In genomic region chr19:48897181-48897580, GRCh38 we compare ENCODE assay signal across 35 cellular contexts. TPM values are rescaled to one million over a fixed set of nuclear protein-coding genes. Genes with fewer than 3 reads are reported as not detected.
DNase-seq lines count a peak whose midpoint lies in the region; FAIRE-seq and TF ChIP-seq lines count a peak whose summit lies in the region.
"Had no signal": no experiment of that assay in that cellular context is flagged by ENCODE, and none has a peak within 500 bp of the region (broad histone marks: within the 10 kb centered on the region; RNA-seq: fewer than 3 reads in every experiment).

No MANE protein-coding gene starts in this region.

- H2AK5ac ChIP-seq in H1 (ENCODE audit: low read depth, low read length): no peak overlapping the region

- H3K9me3 Mint-ChIP-seq in Calu3 (ENCODE audit: low read depth, unreplicated experiment) (no peaks in the 10 kb centered on the region), osteocyte (ENCODE audit: unreplicated experiment) (no peaks in the 10 kb centered on the region)
- H3K9me3 Mint-ChIP-seq: activated naive CD4-positive, alpha-beta T cell treated with anti-CD3 and anti-CD28 coated beads for 36 hours; activated T-helper 1 cell treated with anti-CD3 and anti-CD28 coated beads, Interleukin-12 subunit alpha, Interleukin-12 subunit beta, Interleukin-2, Interleukin-4 antibody, amounts not matched to agents 30 ng/mL and 10 ng/mL and 1 ng/mL, durations not matched to agents 14 hours and 24 hours and 36 hours; T-helper 1 cell treated with Interleukin-12 subunit alpha and Interleukin-12 subunit beta and Interleukin-4 antibody, amounts not matched to agents 30 μg/mL and 1 μg/mL, for 36 hours had no signal

- no peak overlapping the region for H2BK20ac ChIP-seq in H1 (ENCODE audit: low read length)

- DNase-seq in Calu3 (no peak), H1 (ENCODE audit: low read depth in 1 of 2, low spot score in 2 of 2) (no peak), sigmoid colon (no peak), WERI-Rb-1 (no peak), MV-4-11 (lab: John Stamatoyannopoulos, UW) (no peak), osteocyte (ENCODE audit: extremely low spot score, unreplicated experiment) (no peak), OCI-LY7 (ENCODE audit: low spot score) (no peak)
- DNase-seq: activated CD4-positive, alpha-beta T cell treated with anti-CD3 and anti-CD28 coated beads, Interleukin-2, amount 50 U/mL, for 48 hours; activated CD8-positive, alpha-beta memory T cell treated with anti-CD3 and anti-CD28 coated beads, Interleukin-2, amount 50 U/mL, for 4 hours; activated naive CD4-positive, alpha-beta T cell treated with anti-CD3 and anti-CD28 coated beads for 36 hours; body of pancreas; cerebellar nuclear complex; DMS153; foreskin fibroblast; head of caudate nucleus; islet precursor cell; left lung; NCI-H1092; NCI-H187 treated with DMSO at 0.1 percent for 48 hours; NCI-H345; NCI-H69; Right ventricle myocardium superior; stimulated activated CD4-positive, alpha-beta T cell treated with anti-CD3 and anti-CD28 coated beads, Interleukin-4, amount 100 ng/mL, for 1 hour had no signal

- H3K4me2 ChIP-seq in H1 (ENCODE audit: insufficient read depth in 1 of 2, low read depth in 2 of 2, low read length in 2 of 2) (no peak overlapping the region), OCI-LY7 (ENCODE audit: low read length) (no peak overlapping the region)

- H3K27me3 ChIP-seq in H1 (replicated peaks in 1 of 4; ENCODE audit: control insufficient read depth in 3 of 4, extremely low read depth in 1 of 4, insufficient read depth in 3 of 4, low read length in 3 of 4): no peaks in the 10 kb centered on the region
- H3K27me3 ChIP-seq in sigmoid colon: no peaks in the 10 kb centered on the region
- H3K27me3 ChIP-seq in WERI-Rb-1 (ENCODE audit: insufficient read depth, low read depth, severe bottlenecking): no peaks in the 10 kb centered on the region
- H3K27me3 ChIP-seq: body of pancreas, upper lobe of left lung had no signal

- H4K91ac ChIP-seq in H1 (replicated peaks; ENCODE audit: insufficient read length, low read length): no peak overlapping the region

- no peak overlapping the region for H2BK15ac ChIP-seq in H1 (ENCODE audit: low read length)

- no peak overlapping the region for H4K8ac ChIP-seq in H1 (ENCODE audit: extremely low read depth, insufficient read depth, low read length)

- H4K5ac ChIP-seq in H1 (ENCODE audit: insufficient read length, low read depth, low read length): no peak overlapping the region

- H3K36me3 Mint-ChIP-seq in Calu3 (ENCODE audit: insufficient read depth, unreplicated experiment) (peaks cover 35% of the 10 kb centered on the region), osteocyte (ENCODE audit: unreplicated experiment) (peaks cover 5% of the 10 kb centered on the region)

- no peak for FAIRE-seq in H1 (lab: Jason Lieb, UNC)
- FAIRE-seq: GM12892, H54 had no signal

- H3K4me1 Mint-ChIP-seq in Calu3 (ENCODE audit: low read depth, unreplicated experiment) (peaks cover 7% of the 10 kb centered on the region), osteocyte (ENCODE audit: unreplicated experiment) (peaks cover 21% of the 10 kb centered on the region)

- no peaks in the 10 kb centered on the region for H3K9me2 ChIP-seq in OCI-LY7 (ENCODE audit: insufficient read depth, low read length)

- TF ChIP-seq POLR2A in H1 (IDR thresholded peaks at IDR 0.05; ENCODE audit: control extremely low read depth in 1 of 2, low read depth in 2 of 2, low read length in 2 of 2): no peak
- no peak for TF ChIP-seq POLR2A in sigmoid colon (IDR thresholded peaks at IDR 0.05)

- H3K36me3 ChIP-seq in H1 (ENCODE audit: control insufficient read depth in 2 of 4, insufficient read depth in 4 of 4, low read length in 3 of 4) (0 out of 8 replicates have a peak, but pooled peaks cover 0 to 3% (median under 1%) of the 10 kb centered on the region in 4 experiments), sigmoid colon (no peaks in the 10 kb centered on the region), WERI-Rb-1 (peaks cover 6% of the 10 kb centered on the region; the same call in 1 of the 2 replicates), OCI-LY7 (ENCODE audit: insufficient read depth, low read length) (peaks cover 5% of the 10 kb centered on the region; the same call in 1 of the 2 replicates)
- H3K36me3 ChIP-seq: left lung, prostate gland had no signal

- TF ChIP-seq CTCF in 22Rv1 (IDR thresholded peaks at IDR 0.05): no peak
- TF ChIP-seq CTCF in Calu3 (IDR thresholded peaks at IDR 0.05; ENCODE audit: unreplicated experiment): no peak
- no peak for TF ChIP-seq CTCF in H1 (IDR thresholded peaks at IDR 0.05; ENCODE audit: control extremely low read depth in 1 of 3, insufficient read depth in 1 of 3, low read depth in 1 of 3, low read length in 3 of 3)
- no peak for TF ChIP-seq CTCF in sigmoid colon (IDR thresholded peaks at IDR 0.05)
- no peak for TF ChIP-seq CTCF in WERI-Rb-1 (IDR thresholded peaks at IDR 0.05; ENCODE audit: low read depth, low read length)
- TF ChIP-seq CTCF in osteocyte (IDR thresholded peaks at IDR 0.05): no peak
- TF ChIP-seq CTCF in OCI-LY7 (conservative IDR thresholded peaks at IDR 0.05; ENCODE audit: low read length): no peak

- H3K4me3 Mint-ChIP-seq in Calu3 (ENCODE audit: low read depth, unreplicated experiment): no peak overlapping the region
- no peak overlapping the region for H3K4me3 Mint-ChIP-seq in osteocyte (ENCODE audit: unreplicated experiment)
- H3K4me3 Mint-ChIP-seq: activated T-helper 1 cell treated with anti-CD3 and anti-CD28 coated beads, Interleukin-12 subunit alpha, Interleukin-12 subunit beta, Interleukin-2, Interleukin-4 antibody, amounts not matched to agents 30 ng/mL and 10 ng/mL and 1 ng/mL, durations not matched to agents 14 hours and 24 hours and 36 hours; T-helper 1 cell treated with Interleukin-12 subunit alpha and Interleukin-12 subunit beta and Interleukin-4 antibody, amounts not matched to agents 30 μg/mL and 1 μg/mL, for 36 hours had no signal

- CTCF ChIA-PET in Calu3 (lab: Charles Lee) (no interaction called here), H1 (lab: Charles Lee; ENCODE audit: partially characterized antibody) (interaction anchor here (0.6 to 2.1 kb wide), 6 partner anchors 24 to 221 kb away, joined by 3 to 9 read pairs (median 3); partner anchors contain the start of genes CGB7 and DHDH), OCI-LY7 (lab: Charles Lee; ENCODE audit: unreplicated experiment) (no interaction called here)

- TF ChIP-seq EP300 in H1 (IDR thresholded peaks at IDR 0.05; ENCODE audit: borderline replicate concordance in 1 of 2, low read depth in 2 of 2, low read length in 2 of 2) (no peak), sigmoid colon (IDR thresholded peaks at IDR 0.05) (no peak)

- H3K4me3 ChIP-seq in H1 (ENCODE audit: extremely low read depth in 1 of 4, insufficient read depth in 2 of 4, low read depth in 3 of 4, low read length in 4 of 4): no peak overlapping the region
- no peak overlapping the region for H3K4me3 ChIP-seq in sigmoid colon
- no peak overlapping the region for H3K4me3 ChIP-seq in WERI-Rb-1 (ENCODE audit: low read depth, low read length)
- no peak overlapping the region for H3K4me3 ChIP-seq in OCI-LY7 (ENCODE audit: low read depth, low read length, poor library complexity, severe bottlenecking)
- H3K4me3 ChIP-seq: body of pancreas had no signal

- H3K4me1 ChIP-seq in H1 (replicated peaks in 1 of 4; ENCODE audit: control insufficient read depth in 3 of 4, insufficient read depth in 4 of 4, low read length in 3 of 4) (peaks cover 0 to 4% (median 0%) of the 10 kb centered on the region in 4 experiments; a peak in 4 of 7 replicates), sigmoid colon (peaks cover 0 to 40% (median 34%) of the 10 kb centered on the region in 4 donors), OCI-LY7 (ENCODE audit: insufficient read depth, low read length, poor library complexity, severe bottlenecking) (peaks cover 22% of the 10 kb centered on the region)
- H3K4me1 ChIP-seq: prostate gland had no signal

- peak overlapping the region; percentile 78 for H3K4ac ChIP-seq in H1 (replicated peaks; ENCODE audit: insufficient read length, low read depth, low read length)

- no peak overlapping the region for H3K56ac ChIP-seq in H1 (replicated peaks; ENCODE audit: insufficient read length, low read depth, low read length)

- H4K20me1 ChIP-seq in H1 (replicated peaks in 1 of 2; ENCODE audit: control insufficient read depth in 1 of 2, insufficient read depth in 2 of 2, low read length in 2 of 2): peaks cover 0 to 1% of the 10 kb centered on the region in 2 experiments
- no peaks in the 10 kb centered on the region for H4K20me1 ChIP-seq in OCI-LY7 (ENCODE audit: insufficient read depth, low read length)

- H3K79me2 ChIP-seq in H1 (ENCODE audit: control insufficient read depth in 1 of 2, insufficient read depth in 2 of 2, low read length in 2 of 2): peaks cover 0 to 10% of the 10 kb centered on the region in 2 experiments; a peak in 1 of 4 replicates
- peaks cover 5% of the 10 kb centered on the region; the same call in 1 of the 2 replicates for H3K79me2 ChIP-seq in OCI-LY7 (ENCODE audit: insufficient read depth, low read depth, low read length)

- H3K23me2 ChIP-seq in H1 (ENCODE audit: low read depth, low read length): peaks cover 3% of the 10 kb centered on the region; the same call in 1 of the 2 replicates

- no peak for TF ChIP-seq RAD21 in H1 (IDR thresholded peaks at IDR 0.05 in 1 of 2, conservative IDR thresholded peaks at IDR 0.05 in 1 of 2; ENCODE audit: low read depth in 2 of 2, low read length in 2 of 2)

- no peak overlapping the region for H3K9ac ChIP-seq in H1 (replicated peaks in 1 of 4; ENCODE audit: extremely low read depth in 1 of 4, low read depth in 3 of 4, low read length in 3 of 4)

- no peak overlapping the region for H3K23ac ChIP-seq in H1 (ENCODE audit: insufficient read length)

- H3K18ac ChIP-seq in H1 (ENCODE audit: extremely low read depth, low read length): no peak overlapping the region

- no peak overlapping the region for H2BK120ac ChIP-seq in H1 (replicated peaks; ENCODE audit: low read depth, low read length)

- no peak overlapping the region for H2BK12ac ChIP-seq in H1 (ENCODE audit: low read depth, low read length)

- intact Hi-C loops in Calu3 (cut with micrococcal nuclease; ENCODE audit: unreplicated experiment) (no loop called here), sigmoid colon (cut with DNase I) (no loop called here), OCI-LY7 (cut with micrococcal nuclease; ENCODE audit: unreplicated experiment) (no loop called here)

- H3K27me3 Mint-ChIP-seq in Calu3 (ENCODE audit: unreplicated experiment) (no peaks in the 10 kb centered on the region), osteocyte (ENCODE audit: unreplicated experiment) (no peaks in the 10 kb centered on the region)

- H2BK5ac ChIP-seq in H1 (ENCODE audit: low read depth, low read length): no peak overlapping the region; the same call in 1 of the 2 replicates

- WGBS in H1 (ENCODE audit: extremely low coverage in 1 of 2, insufficient coverage in 1 of 2, insufficient read length in 1 of 2, insufficient replicate concordance in 2 of 2, low coverage in 1 of 2, low lambda C conversion rate in 2 of 2, missing lambda C conversion rate in 1 of 2), 2 experiments: 85% methylated on average over 5 of the region's 5 CpGs; no CpG with 5 or more reads in 1 of the 2 experiments
- 78 to 79% methylated on average over 5 of the region's 5 CpGs for WGBS in sigmoid colon, 2 donors

- H3K27ac Mint-ChIP-seq in Calu3 (ENCODE audit: unreplicated experiment) (peak overlapping the region; percentile 54), osteocyte (ENCODE audit: unreplicated experiment) (no peak overlapping the region)
- H3K27ac Mint-ChIP-seq: activated naive CD4-positive, alpha-beta T cell treated with anti-CD3 and anti-CD28 coated beads for 36 hours; activated T-helper 1 cell treated with anti-CD3 and anti-CD28 coated beads, Interleukin-12 subunit alpha, Interleukin-12 subunit beta, Interleukin-2, Interleukin-4 antibody, amounts not matched to agents 30 ng/mL and 10 ng/mL and 1 ng/mL, durations not matched to agents 14 hours and 24 hours and 36 hours; T-helper 1 cell treated with Interleukin-12 subunit alpha and Interleukin-12 subunit beta and Interleukin-4 antibody, amounts not matched to agents 30 μg/mL and 1 μg/mL, for 36 hours had no signal

- H2AFZ ChIP-seq in H1 (ENCODE audit: low read length): no peak overlapping the region
- no peak overlapping the region for H2AFZ ChIP-seq in OCI-LY7 (ENCODE audit: low read length)

- POLR2A ChIA-PET in H1 (lab: Charles Lee; ENCODE audit: partially characterized antibody) (interaction anchor here (1.1 to 5.8 kb wide), 5 partner anchors 12 to 158 kb away, joined by 3 to 75 read pairs (median 4); partner anchors contain the start of genes FTL and PPP1R15A), OCI-LY7 (lab: Charles Lee) (no interaction called here)

- H3K79me1 ChIP-seq in H1 (ENCODE audit: low read depth, low read length): no peaks in the 10 kb centered on the region

- H3K27ac ChIP-seq in 22Rv1 (peak overlapping the region; percentile 13; the same call in 1 of the 2 replicates), H1 (ENCODE audit: low read depth, low read length) (no peak overlapping the region), sigmoid colon (peak overlapping the region; percentile 78 to 89 (median 82)), WERI-Rb-1 (no peak overlapping the region), OCI-LY7 (ENCODE audit: low read depth, low read length, poor library complexity, severe bottlenecking) (no peak overlapping the region)

- no peaks in the 10 kb centered on the region for H3K9me3 ChIP-seq in H1 (ENCODE audit: insufficient read depth in 2 of 2, low read depth in 1 of 2, low read length in 1 of 2)
- H3K9me3 ChIP-seq in sigmoid colon: no peaks in the 10 kb centered on the region
- no peaks in the 10 kb centered on the region for H3K9me3 ChIP-seq in WERI-Rb-1 (ENCODE audit: severe bottlenecking)
- no peaks in the 10 kb centered on the region for H3K9me3 ChIP-seq in OCI-LY7 (ENCODE audit: low read length)
- H3K9me3 ChIP-seq: body of pancreas, left lung, prostate gland, upper lobe of left lung had no signal

- no peak overlapping the region for H3K14ac ChIP-seq in H1 (ENCODE audit: insufficient read length)

- no TSS peak for BruUV-seq in Calu3 (replicated peaks; lab: Mats Ljungman, UMichigan)
- BruUV-seq in OCI-LY7 (replicated peaks; lab: Mats Ljungman, UMichigan): no TSS peak

RNA-seq across cellular contexts. Expression of gene TULP2, which starts 1.4 kb away (rescaled TPM):
- total RNA-seq in Calu3 (2022) (not detected in 2 replicates), sigmoid colon (1 to 10 TPM in 1 of 4 donors, under 1 TPM in 1, not detected in 2; 0.99 to 1.1 TPM), osteocyte (not detected in 2 replicates), OCI-LY7 (2022) (1.6 and 2.9 TPM in 2 replicates)
- 1.0 and 1.1 TPM in 2 replicates for total RNA-seq in H1 (2021; fragmentation: NEBNext Ultra II Directional; extraction: Animal tissue kit (Norgen Biotek cat#: 25700))
- polyA plus RNA-seq in H1 (2011; rRNA removed) (0.95 and 1.8 TPM in 2 replicates), sigmoid colon (under 1 TPM in 1 of 3 donors, not detected in 2; 0.22 TPM)
- 1.8 TPM for polyA plus RNA-seq in H1 (2011; cell fraction: cytosol; rRNA removed)
- polyA plus RNA-seq in H1 (2011; cell fraction: nucleus; rRNA removed): 3.1 TPM
- 0.52 to 1.6 TPM (median 1.1 TPM) in 4 replicates for polyA plus RNA-seq in H1 (2012, experiment 1 of 2)
- 0.42 TPM for polyA plus RNA-seq in H1 (2012, experiment 2 of 2)
- 0.69 TPM for polyA plus RNA-seq in H1 (2013, experiment 1 of 2)
- 0.70 TPM for polyA plus RNA-seq in H1 (2013, experiment 2 of 2)
- 1.6 and 1.9 TPM in 2 replicates for polyA minus RNA-seq in H1 (2011; rRNA and poly(A)+ RNA removed)
- not detected for polyA minus RNA-seq in H1 (2011; cell fraction: cytosol; rRNA and poly(A)+ RNA removed)
- polyA minus RNA-seq in H1 (2011; cell fraction: nucleus; rRNA and poly(A)+ RNA removed): 0.30 TPM
- 0.47 TPM in 1 of 2 replicates, not detected in the other for total RNA-seq in OCI-LY7 (2014; rRNA removed; shearing (Covaris generic))
- total RNA-seq: A673; activated T-helper 1 cell treated with anti-CD3 and anti-CD28 coated beads, Interleukin-12 subunit alpha, Interleukin-12 subunit beta, Interleukin-2, Interleukin-4 antibody, amounts not matched to agents 30 ng/mL and 10 ng/mL and 1 ng/mL, durations not matched to agents 14 hours and 24 hours and 36 hours; body of pancreas; G401; mesenteric fat pad; myocyte; Right ventricle myocardium superior had no signal

RNA-seq across cellular contexts. Expression of gene NUCB1, which starts 2.9 kb away (rescaled TPM):
- total RNA-seq in Calu3 (2022) (162 and 173 TPM in 2 replicates), sigmoid colon (100 to 1,000 TPM; 153 to 275 (median 176) TPM), osteocyte (260 and 264 TPM in 2 replicates), OCI-LY7 (2022) (73.6 and 85.3 TPM in 2 replicates)
- total RNA-seq in H1 (2021; fragmentation: NEBNext Ultra II Directional; extraction: Animal tissue kit (Norgen Biotek cat#: 25700)): 106 and 111 TPM in 2 replicates
- polyA plus RNA-seq in H1 (2011; rRNA removed) (121 and 178 TPM in 2 replicates), sigmoid colon (100 to 1,000 TPM in 1 of 3 donors, 10 to 100 TPM in 2; 43.0 to 303 (median 66.7) TPM)
- polyA plus RNA-seq in H1 (2011; cell fraction: cytosol; rRNA removed): 123 TPM
- polyA plus RNA-seq in H1 (2011; cell fraction: nucleus; rRNA removed): 169 TPM
- polyA plus RNA-seq in H1 (2012, experiment 1 of 2): 73.9 to 148 TPM (median 121 TPM) in 4 replicates
- polyA plus RNA-seq in H1 (2012, experiment 2 of 2): 138 TPM
- 142 TPM for polyA plus RNA-seq in H1 (2013, experiment 1 of 2)
- polyA plus RNA-seq in H1 (2013, experiment 2 of 2): 150 TPM
- 53.0 and 53.5 TPM in 2 replicates for polyA minus RNA-seq in H1 (2011; rRNA and poly(A)+ RNA removed)
- 75.7 TPM for polyA minus RNA-seq in H1 (2011; cell fraction: cytosol; rRNA and poly(A)+ RNA removed)
- polyA minus RNA-seq in H1 (2011; cell fraction: nucleus; rRNA and poly(A)+ RNA removed): 48.9 TPM
- total RNA-seq in OCI-LY7 (2014; rRNA removed; shearing (Covaris generic)): 72.6 and 88.7 TPM in 2 replicates

RNA-seq across cellular contexts. Expression of gene PPP1R15A, which starts 25.0 kb away (rescaled TPM):
- total RNA-seq in Calu3 (2022): 118 TPM in 2 replicates
- 12.8 and 14.0 TPM in 2 replicates for total RNA-seq in H1 (2021; fragmentation: NEBNext Ultra II Directional; extraction: Animal tissue kit (Norgen Biotek cat#: 25700))
- polyA plus RNA-seq in H1 (2011; rRNA removed): 4.1 and 8.6 TPM in 2 replicates
- polyA plus RNA-seq in H1 (2011; cell fraction: cytosol; rRNA removed): 10.3 TPM
- 11.4 TPM for polyA plus RNA-seq in H1 (2011; cell fraction: nucleus; rRNA removed)
- 12.1 to 14.4 TPM (median 13.1 TPM) in 4 replicates for polyA plus RNA-seq in H1 (2012, experiment 1 of 2)
- 11.5 TPM for polyA plus RNA-seq in H1 (2012, experiment 2 of 2)
- 12.9 TPM for polyA plus RNA-seq in H1 (2013, experiment 1 of 2)
- 13.2 TPM for polyA plus RNA-seq in H1 (2013, experiment 2 of 2)
- polyA minus RNA-seq in H1 (2011; rRNA and poly(A)+ RNA removed): 3.2 and 4.8 TPM in 2 replicates
- polyA minus RNA-seq in H1 (2011; cell fraction: cytosol; rRNA and poly(A)+ RNA removed): 5.7 TPM
- 19.5 TPM for polyA minus RNA-seq in H1 (2011; cell fraction: nucleus; rRNA and poly(A)+ RNA removed)
- total RNA-seq in sigmoid colon: 10 to 100 TPM; 22.1 to 69.8 (median 31.2) TPM
- 10 to 100 TPM; 43.2 to 60.8 (median 55.9) TPM for polyA plus RNA-seq in sigmoid colon
- 96.5 and 118 TPM in 2 replicates for total RNA-seq in osteocyte
- 31.5 and 31.7 TPM in 2 replicates for total RNA-seq in OCI-LY7 (2014; rRNA removed; shearing (Covaris generic))
- 23.4 and 23.8 TPM in 2 replicates for total RNA-seq in OCI-LY7 (2022)

RNA-seq across cellular contexts. Expression of gene PLEKHA4, which starts 28.8 kb away (rescaled TPM):
- total RNA-seq in Calu3 (2022): 57.6 and 72.2 TPM in 2 replicates
- 16.8 and 18.0 TPM in 2 replicates for total RNA-seq in H1 (2021; fragmentation: NEBNext Ultra II Directional; extraction: Animal tissue kit (Norgen Biotek cat#: 25700))
- polyA plus RNA-seq in H1 (2011; rRNA removed): 8.2 and 14.1 TPM in 2 replicates
- 13.2 TPM for polyA plus RNA-seq in H1 (2011; cell fraction: cytosol; rRNA removed)
- polyA plus RNA-seq in H1 (2011; cell fraction: nucleus; rRNA removed): 20.7 TPM
- 13.4 to 23.3 TPM (median 18.2 TPM) in 4 replicates for polyA plus RNA-seq in H1 (2012, experiment 1 of 2)
- polyA plus RNA-seq in H1 (2012, experiment 2 of 2): 13.7 TPM
- polyA plus RNA-seq in H1 (2013, experiment 1 of 2): 10.9 TPM
- polyA plus RNA-seq in H1 (2013, experiment 2 of 2): 10.1 TPM
- 3.0 and 4.3 TPM in 2 replicates for polyA minus RNA-seq in H1 (2011; rRNA and poly(A)+ RNA removed)
- 6.8 TPM for polyA minus RNA-seq in H1 (2011; cell fraction: cytosol; rRNA and poly(A)+ RNA removed)
- polyA minus RNA-seq in H1 (2011; cell fraction: nucleus; rRNA and poly(A)+ RNA removed): 7.7 TPM
- total RNA-seq in sigmoid colon: 10 to 100 TPM; 13.8 to 44.7 (median 19.5) TPM
- polyA plus RNA-seq in sigmoid colon: 10 to 100 TPM; 18.0 to 28.2 (median 21.2) TPM
- 31.0 and 40.0 TPM in 2 replicates for total RNA-seq in osteocyte
- 4.7 and 8.4 TPM in 2 replicates for total RNA-seq in OCI-LY7 (2014; rRNA removed; shearing (Covaris generic))
- total RNA-seq in OCI-LY7 (2022): 8.1 and 8.8 TPM in 2 replicates

RNA-seq across cellular contexts. Expression of gene DHDH, which starts 36.3 kb away (rescaled TPM):
- total RNA-seq in Calu3 (2022) (2.1 and 5.3 TPM in 2 replicates), sigmoid colon (not detected), osteocyte (0.67 TPM in 1 of 2 replicates, not detected in the other), OCI-LY7 (2022) (0.53 TPM in 1 of 2 replicates, not detected in the other)
- total RNA-seq in H1 (2021; fragmentation: NEBNext Ultra II Directional; extraction: Animal tissue kit (Norgen Biotek cat#: 25700)): 2.2 and 2.7 TPM in 2 replicates
- polyA plus RNA-seq in H1 (2011; rRNA removed) (2.8 and 2.9 TPM in 2 replicates), sigmoid colon (under 1 TPM in 1 of 3 donors, not detected in 2; 0.16 TPM)
- 2.7 TPM for polyA plus RNA-seq in H1 (2011; cell fraction: cytosol; rRNA removed)
- polyA plus RNA-seq in H1 (2011; cell fraction: nucleus; rRNA removed): 3.1 TPM
- 2.0 to 3.1 TPM (median 2.4 TPM) in 4 replicates for polyA plus RNA-seq in H1 (2012, experiment 1 of 2)
- 1.7 TPM for polyA plus RNA-seq in H1 (2012, experiment 2 of 2)
- 1.2 TPM for polyA plus RNA-seq in H1 (2013, experiment 1 of 2)
- polyA plus RNA-seq in H1 (2013, experiment 2 of 2): 1.2 TPM
- 0.34 and 0.35 TPM in 2 replicates for polyA minus RNA-seq in H1 (2011; rRNA and poly(A)+ RNA removed)
- polyA minus RNA-seq in H1 (2011; cell fraction: cytosol; rRNA and poly(A)+ RNA removed): 1.8 TPM
- 0.60 TPM for polyA minus RNA-seq in H1 (2011; cell fraction: nucleus; rRNA and poly(A)+ RNA removed)
- total RNA-seq in OCI-LY7 (2014; rRNA removed; shearing (Covaris generic)): not detected in 2 replicates
- total RNA-seq: A673; activated T-helper 1 cell treated with anti-CD3 and anti-CD28 coated beads, Interleukin-12 subunit alpha, Interleukin-12 subunit beta, Interleukin-2, Interleukin-4 antibody, amounts not matched to agents 30 ng/mL and 10 ng/mL and 1 ng/mL, durations not matched to agents 14 hours and 24 hours and 36 hours; body of pancreas; dermis microvascular lymphatic vessel endothelial cell; Right ventricle myocardium superior had no signal

Comparison
In these comparisons a context has a peak if more than half of its experiments do, and no peak if none do; other contexts are left out.
1. H3K27ac ChIP-seq: peak in 22Rv1 (single experiment) and sigmoid colon (4 of 4); none in H1 (single experiment), WERI-Rb-1 (single experiment) and OCI-LY7 (single experiment).